Comparison of ENCODE assay signal across 35 cellular contexts in genomic region chr3:98688363-98688762, GRCh38.
"Had no signal": no experiment of that assay in that cellular context is flagged by ENCODE, and none has a peak within 500 bp of the region (broad histone marks: within the 10 kb centered on the region; RNA-seq: fewer than 3 reads in every experiment).

No MANE protein-coding gene starts in this region.

- H3K27me3 ChIP-seq: adrenal gland, body of pancreas, brain microvascular endothelial cell, breast epithelium had no signal

- H3K27ac Mint-ChIP-seq: activated B cell treated with CpG ODN at 0.5 μM for 24 hours; activated CD4-positive, alpha-beta memory T cell treated with anti-CD3 and anti-CD28 coated beads for 36 hours; activated CD4-positive, alpha-beta T cell treated with anti-CD3 and anti-CD28 coated beads, Interleukin-2, amount 10 ng/mL, durations not matched to agents 24 days and 14 days; activated CD8-positive, alpha-beta T cell treated with anti-CD3 and anti-CD28 coated beads for 36 hours; activated naive CD4-positive, alpha-beta T cell treated with anti-CD3 and anti-CD28 coated beads, Interleukin-2, amount 10 ng/mL, durations not matched to agents 7 days and 5 days; activated naive CD4-positive, alpha-beta T cell treated with anti-CD3 and anti-CD28 coated beads, Interleukin-2, amount 50 U/mL, for 24 hours; activated naive CD8-positive, alpha-beta T cell treated with anti-CD3 and anti-CD28 coated beads for 36 hours; activated T-cell treated with anti-CD3 and anti-CD28 coated beads, Interleukin-2, amount 50 U/mL, for 72 hours; activated T-helper 1 cell treated with anti-CD3 and anti-CD28 coated beads, Interleukin-12 subunit alpha, Interleukin-12 subunit beta, Interleukin-2, Interleukin-4 antibody, amounts not matched to agents 30 ng/mL and 10 ng/mL and 1 ng/mL, durations not matched to agents 14 hours and 24 hours and 36 hours; activated T-helper 17 cell treated with anti-CD3 and anti-CD28 coated beads, Interleukin-2, amount 50 U/mL, for 72 hours; T-helper 1 cell treated with Interleukin-12 subunit alpha and Interleukin-12 subunit beta and Interleukin-4 antibody, amounts not matched to agents 30 μg/mL and 1 μg/mL, for 36 hours; T-helper 2 cell treated with Interferon-gamma antibody and Interleukin-4, amounts not matched to agents 5 μg/mL and 100 μg/mL, for 36 hours had no signal

- H3K9me3 Mint-ChIP-seq: activated CD4-positive, alpha-beta T cell treated with anti-CD3 and anti-CD28 coated beads, Interleukin-2, amount 10 ng/mL, durations not matched to agents 24 days and 14 days; activated naive CD4-positive, alpha-beta T cell treated with anti-CD3 and anti-CD28 coated beads, Interleukin-2, amount 10 ng/mL, durations not matched to agents 7 days and 5 days; activated T-helper 1 cell treated with anti-CD3 and anti-CD28 coated beads, Interleukin-12 subunit alpha, Interleukin-12 subunit beta, Interleukin-2, Interleukin-4 antibody, amounts not matched to agents 30 ng/mL and 10 ng/mL and 1 ng/mL, durations not matched to agents 14 hours and 24 hours and 36 hours; central memory CD8-positive, alpha-beta T cell; T-helper 1 cell treated with Interleukin-12 subunit alpha and Interleukin-12 subunit beta and Interleukin-4 antibody, amounts not matched to agents 30 μg/mL and 1 μg/mL, for 36 hours; T-helper 2 cell treated with Interferon-gamma antibody and Interleukin-4, amounts not matched to agents 5 μg/mL and 100 μg/mL, for 36 hours had no signal

- H3K4me1 Mint-ChIP-seq: activated B cell treated with CpG ODN at 0.5 μM for 24 hours; activated CD4-positive, alpha-beta T cell treated with anti-CD3 and anti-CD28 coated beads, Interleukin-2, amount 10 ng/mL, durations not matched to agents 24 days and 14 days; activated naive CD4-positive, alpha-beta T cell treated with anti-CD3 and anti-CD28 coated beads, Interleukin-2, amount 10 ng/mL, durations not matched to agents 7 days and 5 days; activated naive CD4-positive, alpha-beta T cell treated with anti-CD3 and anti-CD28 coated beads, Interleukin-2, amount 50 U/mL, for 24 hours; activated naive CD8-positive, alpha-beta T cell treated with anti-CD3 and anti-CD28 coated beads for 36 hours; activated T-helper 17 cell treated with anti-CD3 and anti-CD28 coated beads, Interleukin-2, amount 50 U/mL, for 72 hours; central memory CD8-positive, alpha-beta T cell had no signal

- H3K36me3 Mint-ChIP-seq: activated CD4-positive, alpha-beta memory T cell treated with anti-CD3 and anti-CD28 coated beads for 36 hours; activated naive CD4-positive, alpha-beta T cell treated with anti-CD3 and anti-CD28 coated beads, Interleukin-2, amount 10 ng/mL, durations not matched to agents 7 days and 5 days; activated naive CD4-positive, alpha-beta T cell treated with anti-CD3 and anti-CD28 coated beads, Interleukin-2, amount 50 U/mL, for 24 hours; activated naive CD8-positive, alpha-beta T cell treated with anti-CD3 and anti-CD28 coated beads for 36 hours had no signal

- H3K27ac ChIP-seq: adrenal gland, body of pancreas, brain microvascular endothelial cell, breast epithelium, VCaP had no signal

- H3K36me3 ChIP-seq: adrenal gland, brain microvascular endothelial cell, breast epithelium had no signal

- H3K27me3 Mint-ChIP-seq: activated B cell treated with CpG ODN at 0.5 μM for 24 hours; activated CD4-positive, alpha-beta memory T cell treated with anti-CD3 and anti-CD28 coated beads for 36 hours; activated CD4-positive, alpha-beta T cell treated with anti-CD3 and anti-CD28 coated beads, Interleukin-2, amount 10 ng/mL, durations not matched to agents 24 days and 14 days; activated CD8-positive, alpha-beta T cell treated with anti-CD3 and anti-CD28 coated beads for 36 hours; activated naive CD4-positive, alpha-beta T cell treated with anti-CD3 and anti-CD28 coated beads, Interleukin-2, amount 10 ng/mL, durations not matched to agents 7 days and 5 days; activated naive CD8-positive, alpha-beta T cell treated with anti-CD3 and anti-CD28 coated beads for 36 hours had no signal

- ATAC-seq: activated CD8-positive, alpha-beta T cell treated with anti-CD3 and anti-CD28 coated beads for 36 hours; activated T-cell treated with anti-CD3 and anti-CD28 coated beads, Interleukin-2, amount 50 U/mL, for 4 hours; activated T-helper 17 cell treated with anti-CD3 and anti-CD28 coated beads, Interleukin-2, amount 50 U/mL, for 72 hours; body of pancreas had no signal

- DNase-seq: activated B cell treated with CpG ODN at 0.5 μM for 24 hours; activated CD4-positive, alpha-beta memory T cell treated with anti-CD3 and anti-CD28 coated beads for 36 hours; activated CD4-positive, alpha-beta T cell treated with anti-CD3 and anti-CD28 coated beads, Interleukin-2, amount 10 ng/mL, durations not matched to agents 24 days and 14 days; activated CD4-positive, alpha-beta T cell treated with anti-CD3 and anti-CD28 coated beads, Interleukin-2, amount 50 U/mL, for 1 hour; activated CD4-positive, alpha-beta T cell treated with anti-CD3 and anti-CD28 coated beads, Interleukin-2, amount 50 U/mL, for 4 hours; activated CD4-positive, CD25-positive, alpha-beta regulatory T cell treated with anti-CD3 and anti-CD28 coated beads, Interleukin-2, amount 50 U/mL, for 72 hours; activated CD8-positive, alpha-beta memory T cell treated with anti-CD3 and anti-CD28 coated beads, Interleukin-2, amount 50 U/mL, for 4 hours; activated CD8-positive, alpha-beta T cell treated with anti-CD3 and anti-CD28 coated beads for 36 hours; activated effector memory CD4-positive, alpha-beta T cell treated with anti-CD3 and anti-CD28 coated beads, Interleukin-2, amount 50 U/mL, for 16 hours; activated gamma-delta T cell treated with Interleukin-2 at 50 U/mL for 16 hours; activated naive CD4-positive, alpha-beta T cell; activated naive CD4-positive, alpha-beta T cell treated with anti-CD3 and anti-CD28 coated beads, Interleukin-2, amount 10 ng/mL, durations not matched to agents 7 days and 5 days; activated naive CD8-positive, alpha-beta T cell treated with anti-CD3 and anti-CD28 coated beads for 36 hours; activated T-cell treated with anti-CD3 and anti-CD28 coated beads for 4 hours; activated T-cell treated with anti-CD3 and anti-CD28 coated beads, Interleukin-2, amount 50 U/mL, for 1 hour; activated T-cell treated with anti-CD3 and anti-CD28 coated beads, Interleukin-2, amount 50 U/mL, for 4 hours; activated T-cell treated with anti-CD3 and anti-CD28 coated beads, Interleukin-2, amount 50 U/mL, for 72 hours; adrenal gland; amniotic stem cell; aorta; body of pancreas; brain microvascular endothelial cell; cerebellar nuclear complex; T-helper 1 cell; T-helper 2 cell; T-helper 9 cell had no signal

- H3K9me3 ChIP-seq: adrenal gland, body of pancreas had no signal

- FAIRE-seq: astrocyte had no signal

- H3K4me3 Mint-ChIP-seq: activated B cell treated with CpG ODN at 0.5 μM for 24 hours; activated CD4-positive, alpha-beta memory T cell treated with anti-CD3 and anti-CD28 coated beads for 36 hours; activated CD4-positive, alpha-beta T cell treated with anti-CD3 and anti-CD28 coated beads, Interleukin-2, amount 10 ng/mL, durations not matched to agents 24 days and 14 days; activated CD8-positive, alpha-beta T cell treated with anti-CD3 and anti-CD28 coated beads for 36 hours; activated naive CD4-positive, alpha-beta T cell treated with anti-CD3 and anti-CD28 coated beads, Interleukin-2, amount 10 ng/mL, durations not matched to agents 7 days and 5 days; activated naive CD4-positive, alpha-beta T cell treated with anti-CD3 and anti-CD28 coated beads, Interleukin-2, amount 50 U/mL, for 24 hours; activated naive CD8-positive, alpha-beta T cell treated with anti-CD3 and anti-CD28 coated beads for 36 hours; activated T-cell treated with anti-CD3 and anti-CD28 coated beads, Interleukin-2, amount 50 U/mL, for 4 hours; activated T-cell treated with anti-CD3 and anti-CD28 coated beads, Interleukin-2, amount 50 U/mL, for 72 hours; activated T-helper 1 cell treated with anti-CD3 and anti-CD28 coated beads, Interleukin-12 subunit alpha, Interleukin-12 subunit beta, Interleukin-2, Interleukin-4 antibody, amounts not matched to agents 30 ng/mL and 10 ng/mL and 1 ng/mL, durations not matched to agents 14 hours and 24 hours and 36 hours; activated T-helper 17 cell treated with anti-CD3 and anti-CD28 coated beads, Interleukin-2, amount 50 U/mL, for 72 hours; central memory CD8-positive, alpha-beta T cell; T-helper 1 cell treated with Interleukin-12 subunit alpha and Interleukin-12 subunit beta and Interleukin-4 antibody, amounts not matched to agents 30 μg/mL and 1 μg/mL, for 36 hours; T-helper 2 cell treated with Interferon-gamma antibody and Interleukin-4, amounts not matched to agents 5 μg/mL and 100 μg/mL, for 36 hours had no signal

- H3K4me3 ChIP-seq: adrenal gland, body of pancreas, breast epithelium had no signal

- H3K4me1 ChIP-seq: adrenal gland, body of pancreas, breast epithelium had no signal
